Comparison of ENCODE assay signal across 1 cellular context in genomic region chr2:223092667-223093066, GRCh38.
TF ChIP-seq lines count a peak whose summit lies in the region.

No MANE protein-coding gene starts in this region.

TF ChIP-seq in WTC11, 78 proteins besides CTCF, POLR2A, EP300 and RAD21 (continued from another document):
- TF ChIP-seq, protein P1, sequence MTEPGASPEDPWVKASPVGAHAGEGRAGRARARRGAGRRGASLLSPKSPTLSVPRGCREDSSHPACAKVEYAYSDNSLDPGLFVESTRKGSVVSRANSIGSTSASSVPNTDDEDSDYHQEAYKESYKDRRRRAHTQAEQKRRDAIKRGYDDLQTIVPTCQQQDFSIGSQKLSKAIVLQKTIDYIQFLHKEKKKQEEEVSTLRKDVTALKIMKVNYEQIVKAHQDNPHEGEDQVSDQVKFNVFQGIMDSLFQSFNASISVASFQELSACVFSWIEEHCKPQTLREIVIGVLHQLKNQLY (CRISPR knock-in tag; IDR thresholded peaks at IDR 0.05) = no peak
- TF ChIP-seq, protein P2, sequence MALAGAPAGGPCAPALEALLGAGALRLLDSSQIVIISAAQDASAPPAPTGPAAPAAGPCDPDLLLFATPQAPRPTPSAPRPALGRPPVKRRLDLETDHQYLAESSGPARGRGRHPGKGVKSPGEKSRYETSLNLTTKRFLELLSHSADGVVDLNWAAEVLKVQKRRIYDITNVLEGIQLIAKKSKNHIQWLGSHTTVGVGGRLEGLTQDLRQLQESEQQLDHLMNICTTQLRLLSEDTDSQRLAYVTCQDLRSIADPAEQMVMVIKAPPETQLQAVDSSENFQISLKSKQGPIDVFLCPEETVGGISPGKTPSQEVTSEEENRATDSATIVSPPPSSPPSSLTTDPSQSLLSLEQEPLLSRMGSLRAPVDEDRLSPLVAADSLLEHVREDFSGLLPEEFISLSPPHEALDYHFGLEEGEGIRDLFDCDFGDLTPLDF (CRISPR knock-in tag; IDR thresholded peaks at IDR 0.05) = no peak
- TF ChIP-seq NFATC4 (CRISPR knock-in tag; IDR thresholded peaks at IDR 0.05) = no peak
- no peak for TF ChIP-seq NR1H2 (CRISPR knock-in tag; IDR thresholded peaks at IDR 0.05)
- TF ChIP-seq IRF2 (CRISPR knock-in tag; IDR thresholded peaks at IDR 0.05; ENCODE audit: borderline replicate concordance, low read depth) = no peak
- no peak for TF ChIP-seq PREB (CRISPR knock-in tag; IDR thresholded peaks at IDR 0.05; ENCODE audit: borderline replicate concordance)
- TF ChIP-seq ZNF317 (CRISPR knock-in tag; IDR thresholded peaks at IDR 0.05; ENCODE audit: borderline replicate concordance, low read depth) = no peak
- TF ChIP-seq IRF1 (CRISPR knock-in tag; IDR thresholded peaks at IDR 0.05) = no peak
- TF ChIP-seq, protein P3, sequence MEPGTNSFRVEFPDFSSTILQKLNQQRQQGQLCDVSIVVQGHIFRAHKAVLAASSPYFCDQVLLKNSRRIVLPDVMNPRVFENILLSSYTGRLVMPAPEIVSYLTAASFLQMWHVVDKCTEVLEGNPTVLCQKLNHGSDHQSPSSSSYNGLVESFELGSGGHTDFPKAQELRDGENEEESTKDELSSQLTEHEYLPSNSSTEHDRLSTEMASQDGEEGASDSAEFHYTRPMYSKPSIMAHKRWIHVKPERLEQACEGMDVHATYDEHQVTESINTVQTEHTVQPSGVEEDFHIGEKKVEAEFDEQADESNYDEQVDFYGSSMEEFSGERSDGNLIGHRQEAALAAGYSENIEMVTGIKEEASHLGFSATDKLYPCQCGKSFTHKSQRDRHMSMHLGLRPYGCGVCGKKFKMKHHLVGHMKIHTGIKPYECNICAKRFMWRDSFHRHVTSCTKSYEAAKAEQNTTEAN (CRISPR knock-in tag; IDR thresholded peaks at IDR 0.05) = no peak
- no peak for TF ChIP-seq NFE2L1 (CRISPR knock-in tag; IDR thresholded peaks at IDR 0.05)
- no peak for TF ChIP-seq HMGA2 (CRISPR knock-in tag; IDR thresholded peaks at IDR 0.05)
